ENCODE assay signal across 8 cellular contexts in the genomic region with DNA sequence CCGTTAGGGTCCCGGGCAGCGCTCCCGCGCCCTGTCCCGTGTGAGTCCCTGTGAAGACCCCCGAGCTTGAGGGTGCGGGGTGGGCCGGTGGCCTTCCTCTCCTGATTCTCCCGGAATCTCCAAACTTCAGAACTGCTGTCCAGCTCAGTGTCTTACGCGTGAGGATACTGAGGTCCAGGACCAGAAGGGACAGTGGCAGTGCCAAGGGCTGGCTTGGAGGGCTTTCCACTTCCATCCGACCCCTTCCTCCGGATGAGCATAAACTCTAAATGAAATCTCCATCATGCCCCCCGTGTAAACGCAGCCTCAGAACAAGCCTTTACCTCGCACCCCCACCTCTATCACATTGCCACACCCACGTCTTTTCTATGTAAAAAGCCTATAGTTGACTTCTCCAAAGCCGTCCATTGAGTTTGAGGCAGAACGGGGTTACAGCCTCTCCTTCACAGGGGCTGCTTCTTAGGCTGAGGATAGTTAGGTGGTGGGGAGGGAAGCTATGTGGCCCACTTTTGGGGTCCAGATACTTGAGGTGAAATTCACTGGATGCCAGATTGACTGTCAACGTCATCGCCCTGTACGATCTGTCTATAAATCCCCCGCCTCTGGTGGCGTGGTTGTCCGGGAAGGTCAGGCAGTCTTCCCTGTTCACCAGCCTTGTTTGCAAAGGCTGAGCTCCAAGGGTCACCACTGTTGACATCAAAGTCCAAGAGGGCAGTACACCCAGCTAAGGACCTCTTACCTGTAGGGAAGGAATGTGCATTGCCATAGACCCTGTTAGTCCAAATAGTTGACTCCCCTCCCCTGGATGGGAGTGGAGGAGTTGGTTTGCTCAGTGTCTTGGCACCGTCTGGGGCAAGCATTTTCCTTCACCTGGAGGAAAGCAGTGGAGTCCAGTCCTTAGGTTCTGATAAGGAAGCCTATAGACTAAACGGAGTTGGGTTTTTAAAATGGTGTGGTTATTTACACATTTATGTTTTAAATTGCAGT. TPM values are rescaled to one million over a fixed set of nuclear protein-coding genes. Genes with fewer than 3 reads are reported as not detected.
A peak's percentile ranks its signal among the peaks of the same experiment; 100 is the strongest.
DNase-seq lines count a peak whose midpoint lies in the region; ATAC-seq and TF ChIP-seq lines count a peak whose summit lies in the region.

No MANE protein-coding gene starts in this region.

- H3K9me3 ChIP-seq in H9 (ENCODE audit: control insufficient read depth, low read depth, low read length), result no peaks in the 10 kb centered on the region
- no peaks in the 10 kb centered on the region for H3K9me3 ChIP-seq in iPS-15b (ENCODE audit: control insufficient read depth, insufficient read depth, low read length)
- H3K9me3 ChIP-seq in smooth muscle cell (replicated peaks; ENCODE audit: low read depth), result no peaks in the 10 kb centered on the region

- H2AFZ ChIP-seq in H9 (ENCODE audit: low read length) (no peak overlapping the region), smooth muscle cell (ENCODE audit: low read depth) (peak overlapping the region; percentile 21)

- H3K56ac ChIP-seq in H9 (ENCODE audit: insufficient read length, low read depth, low read length), result no peak overlapping the region

- H3K79me1 ChIP-seq in H9 (ENCODE audit: insufficient read depth, low read depth, low read length, poor library complexity, severe bottlenecking), result peaks cover under 1% of the 10 kb centered on the region

- H4K8ac ChIP-seq in H9 (replicated peaks; ENCODE audit: insufficient read length, low read depth, low read length), result no peak overlapping the region

- no peak overlapping the region for H2BK12ac ChIP-seq in H9 (ENCODE audit: insufficient read length, low read depth, low read length)

- peak overlapping the region; percentile 86 to 97 for H3K4me3 Mint-ChIP-seq in H9

- TF ChIP-seq CTCF in AG10803 (conservative IDR thresholded peaks at IDR 0.05; ENCODE audit: low read length) (no peak), H9 (conservative IDR thresholded peaks at IDR 0.05) (no peak), smooth muscle cell (IDR thresholded peaks at IDR 0.05; ENCODE audit: borderline replicate concordance, insufficient read depth, poor library complexity, severe bottlenecking) (no peak)

- no peak overlapping the region for H2AK5ac ChIP-seq in H9 (ENCODE audit: insufficient read length, low read length)

- H3K36me3 Mint-ChIP-seq in H9 (ENCODE audit: insufficient read depth in 1 of 3, low read depth in 3 of 3), result peaks cover 6 to 8% (median 7%) of the 10 kb centered on the region in 3 experiments; a peak in 6 of 7 replicates
- peaks cover 41 to 52% of the 10 kb centered on the region in 2 donors for H3K36me3 Mint-ChIP-seq in activated naive CD4-positive, alpha-beta T cell treated with anti-CD3 and anti-CD28 coated beads, Interleukin-2, amount 50 U/mL, for 72 hours

- peaks cover 12% of the 10 kb centered on the region; the same call in 1 of the 2 replicates for H3K79me2 ChIP-seq in H9 (ENCODE audit: insufficient read depth, low read length)
- H3K79me2 ChIP-seq in smooth muscle cell (ENCODE audit: low read depth), result peaks cover 62% of the 10 kb centered on the region

- H3K23me2 ChIP-seq in H9 (ENCODE audit: insufficient read length, low read depth, low read length, poor library complexity, severe bottlenecking), result peaks cover 10% of the 10 kb centered on the region

- H3K4me1 ChIP-seq in H9 (ENCODE audit: insufficient read depth, low read length), result peaks cover 6% of the 10 kb centered on the region; the same call in 1 of the 2 replicates
- H3K4me1 ChIP-seq in iPS-15b (ENCODE audit: control insufficient read depth, insufficient read depth, low read length), result peaks cover 2% of the 10 kb centered on the region
- peaks cover 19% of the 10 kb centered on the region for H3K4me1 ChIP-seq in smooth muscle cell (ENCODE audit: low read depth)

- H3K9ac ChIP-seq in H9 (ENCODE audit: extremely low read depth, insufficient read length, low read length) (peak overlapping the region; percentile 48), iPS-15b (ENCODE audit: low read depth, low read length) (peak overlapping the region; percentile 60), smooth muscle cell (ENCODE audit: low read depth) (peak overlapping the region; percentile 96)

- no peak overlapping the region for H2BK5ac ChIP-seq in H9 (ENCODE audit: insufficient read length, low read length)

- peak in 1 of 2 donors; percentile 21 for ATAC-seq in activated naive CD4-positive, alpha-beta T cell treated with anti-CD3 and anti-CD28 coated beads, Interleukin-2, amount 50 U/mL, for 72 hours
- ATAC-seq in HG02798 (IDR thresholded peaks at IDR 0.05; ENCODE audit: poor library complexity, unreplicated experiment), result no peak
- ATAC-seq in HG03342 (IDR thresholded peaks at IDR 0.05; ENCODE audit: unreplicated experiment), result no peak

- H3K36me3 ChIP-seq in iPS-15b (ENCODE audit: control insufficient read depth, insufficient read depth, low read length) (no peaks in the 10 kb centered on the region), smooth muscle cell (ENCODE audit: low read depth) (no peaks in the 10 kb centered on the region)

- no peak overlapping the region for H3K14ac ChIP-seq in H9 (ENCODE audit: insufficient read depth, low read length)

- H3K27ac Mint-ChIP-seq in H9, result peak overlapping the region in 2 of 3 experiments; percentile 49 to 60; a peak in 6 of 7 replicates
- H3K27ac Mint-ChIP-seq in activated naive CD4-positive, alpha-beta T cell treated with anti-CD3 and anti-CD28 coated beads, Interleukin-2, amount 50 U/mL, for 72 hours, result peak overlapping the region; percentile 99

- no peak overlapping the region for H2BK120ac ChIP-seq in H9 (ENCODE audit: low read depth, low read length, poor library complexity, severe bottlenecking)

- H3K4ac ChIP-seq in H9 (ENCODE audit: low read depth, low read length), result no peak overlapping the region

- H3K4me2 ChIP-seq in H9 (ENCODE audit: insufficient read depth, insufficient read length, low read length), result peak overlapping the region; percentile 76
- peak overlapping the region; percentile 87 for H3K4me2 ChIP-seq in smooth muscle cell

- peaks cover 28 to 41% of the 10 kb centered on the region in 2 experiments for H3K4me1 Mint-ChIP-seq in H9

- peak; percentile 32 for DNase-seq in AG10803 (ENCODE audit: low read depth)
- DNase-seq in H9, result peak; percentile 37
- DNase-seq in SIG-M5 (lab: John Stamatoyannopoulos, UW), result peak; percentile 37
- peak in 1 of 2 donors; percentile 49 for DNase-seq in activated naive CD4-positive, alpha-beta T cell treated with anti-CD3 and anti-CD28 coated beads, Interleukin-2, amount 50 U/mL, for 72 hours (ENCODE audit: low spot score in 2 of 2)
- peak; percentile 35 for DNase-seq in smooth muscle cell (lab: John Stamatoyannopoulos, UW; ENCODE audit: unreplicated experiment)

- H3K27ac ChIP-seq in H9 (ENCODE audit: insufficient read length, low read depth, low read length) (no peak overlapping the region), smooth muscle cell (ENCODE audit: low read depth) (peak overlapping the region; percentile 85)

- H4K5ac ChIP-seq in H9 (ENCODE audit: insufficient read length, low read depth, low read length), result no peak overlapping the region

- H3T11ph ChIP-seq in H9 (ENCODE audit: low read length), result no peak overlapping the region

- H2BK20ac ChIP-seq in H9 (ENCODE audit: low read depth, low read length, poor library complexity, severe bottlenecking), result no peak overlapping the region

- H4K91ac ChIP-seq in H9 (ENCODE audit: insufficient read length, low read depth, low read length), result no peak overlapping the region

- no peak overlapping the region for H3K18ac ChIP-seq in H9 (ENCODE audit: insufficient read length, low read depth, low read length)

- no peak overlapping the region for H2BK15ac ChIP-seq in H9 (ENCODE audit: low read depth, low read length)

- H3K27me3 Mint-ChIP-seq in H9 (ENCODE audit: low read depth), result peaks cover 5% of the 10 kb centered on the region

- H3K27me3 ChIP-seq in H9 (ENCODE audit: insufficient read depth, low read length) (no peaks in the 10 kb centered on the region), iPS-15b (ENCODE audit: control insufficient read depth, insufficient read depth, low read length) (peaks cover 17% of the 10 kb centered on the region), smooth muscle cell (ENCODE audit: low read depth) (no peaks in the 10 kb centered on the region)

- no peak overlapping the region for H3K23ac ChIP-seq in H9 (ENCODE audit: insufficient read length, low read depth, low read length)

- peaks cover 16% of the 10 kb centered on the region for H3F3A ChIP-seq in smooth muscle cell (ENCODE audit: low read depth)

- H3K9me3 Mint-ChIP-seq in H9, result no peaks in the 10 kb centered on the region
- H3K9me3 Mint-ChIP-seq in activated naive CD4-positive, alpha-beta T cell treated with anti-CD3 and anti-CD28 coated beads, Interleukin-2, amount 50 U/mL, for 72 hours, result peaks cover 0 to 3% of the 10 kb centered on the region in 2 donors

- H4K20me1 ChIP-seq in H9 (ENCODE audit: control insufficient read depth, insufficient read depth, insufficient read length) (no peaks in the 10 kb centered on the region), smooth muscle cell (ENCODE audit: low read depth) (peaks cover 37% of the 10 kb centered on the region)

- peak overlapping the region; percentile 89 for H3K4me3 ChIP-seq in AG10803 (ENCODE audit: low read length)
- peak overlapping the region; percentile 79 for H3K4me3 ChIP-seq in iPS-15b (ENCODE audit: low read depth, low read length)
- peak overlapping the region; percentile 98 for H3K4me3 ChIP-seq in smooth muscle cell

- no CpG with 5 or more reads among the region's 28 CpGs for WGBS in H9 (ENCODE audit: extremely low coverage, insufficient read length, low lambda C conversion rate)
- 6% methylated on average over 28 of the region's 28 CpGs for WGBS in smooth muscle cell (ENCODE audit: low lambda C conversion rate)

RNA-seq across cellular contexts. Expression of gene EDEM1, which starts 1.2 kb away (rescaled TPM):
- total RNA-seq in H9 (2021), result 11.6 and 11.7 TPM in 2 replicates
- 100 to 1,000 TPM; 181 to 200 TPM for total RNA-seq in activated naive CD4-positive, alpha-beta T cell treated with anti-CD3 and anti-CD28 coated beads, Interleukin-2, amount 50 U/mL, for 72 hours
- total RNA-seq in smooth muscle cell, result 43.6 and 45.0 TPM in 2 replicates
- polyA plus RNA-seq in smooth muscle cell, result 23.1 and 29.0 TPM in 2 replicates
